In genomic region chr11:37942081-37942480, GRCh38 we compare ENCODE assay signal across 24 cellular contexts.
A peak's percentile ranks its signal among the peaks of the same experiment; 100 is the strongest.
DNase-seq lines count a peak whose midpoint lies in the region; ATAC-seq, FAIRE-seq and TF ChIP-seq lines count a peak whose summit lies in the region.
"Had no signal": no experiment of that assay in that cellular context is flagged by ENCODE, and none has a peak within 500 bp of the region (broad histone marks: within the 10 kb centered on the region; RNA-seq: fewer than 3 reads in every experiment).

No MANE protein-coding gene starts in this region.

- H3K4me3 Mint-ChIP-seq in Calu3 (ENCODE audit: low read depth, unreplicated experiment) (no peak overlapping the region), chondrocyte (ENCODE audit: unreplicated experiment) (no peak overlapping the region)
- H3K4me3 Mint-ChIP-seq: CD4-positive, alpha-beta T cell had no signal

- no peak for DNase-seq in Calu3
- DNase-seq in LNCaP clone FGC (ENCODE audit: low read depth) = peak; percentile 3
- no peak for DNase-seq in chondrocyte (ENCODE audit: low spot score)
- DNase-seq in mesenchymal stem cell = peak; percentile 6
- DNase-seq in germinal center (ENCODE audit: low spot score) = no peak
- no peak for DNase-seq in kidney
- no peak for DNase-seq in coronary artery (ENCODE audit: low spot score)
- DNase-seq: CD4-positive, alpha-beta T cell; DMS53; GDM1; Kasumi-1; MM.1S; NCI-H2029; NCI-H526 treated with DMSO at 0.1 percent for 48 hours; Right ventricle myocardium superior; RPMI8226 had no signal

- FAIRE-seq in kidney (lab: Jason Lieb, UNC) = no peak
- FAIRE-seq: GM12878, H1, HTR-8/SVneo, K562 had no signal

- H3K36me3 ChIP-seq in mesenchymal stem cell (ENCODE audit: control insufficient read depth in 1 of 2, insufficient read depth in 2 of 2, low read depth in 1 of 2, low read length in 2 of 2) (no peaks in the 10 kb centered on the region), kidney (ENCODE audit: control insufficient read depth in 1 of 2, insufficient read depth in 2 of 2, low read length in 2 of 2) (no peaks in the 10 kb centered on the region)
- H3K36me3 ChIP-seq: BLaER1 treated with 17β-estradiol and CSF1 and Interleukin-3, amounts not matched to agents 10 nM and 100 nM; SJSA1 had no signal

- no peak overlapping the region for H3K9ac ChIP-seq in mesenchymal stem cell (ENCODE audit: low read length)
- no peak overlapping the region for H3K9ac ChIP-seq in kidney (ENCODE audit: low read length in 2 of 2)
- H3K9ac ChIP-seq: BLaER1 treated with 17β-estradiol and CSF1 and Interleukin-3, amounts not matched to agents 10 nM and 100 nM had no signal

- no peak overlapping the region for H3K14ac ChIP-seq in mesenchymal stem cell (ENCODE audit: low read length in 2 of 2)

- no TSS peak for BruUV-seq in Calu3 (replicated peaks; lab: Mats Ljungman, UMichigan)

- H3K9me3 Mint-ChIP-seq in Calu3 (ENCODE audit: low read depth, unreplicated experiment) (peaks cover 5% of the 10 kb centered on the region), chondrocyte (ENCODE audit: low read depth) (peaks cover 42% of the 10 kb centered on the region)

- H3K23ac ChIP-seq in mesenchymal stem cell (ENCODE audit: low read length in 2 of 2) = no peak overlapping the region

- H4K8ac ChIP-seq in mesenchymal stem cell (ENCODE audit: low read length) = no peak overlapping the region

- no peak overlapping the region for H2BK12ac ChIP-seq in mesenchymal stem cell (ENCODE audit: low read length in 2 of 2)

- no peak overlapping the region for H2BK120ac ChIP-seq in mesenchymal stem cell (ENCODE audit: low read depth, low read length)

- H3K36me3 Mint-ChIP-seq in Calu3 (ENCODE audit: insufficient read depth, unreplicated experiment) = no peaks in the 10 kb centered on the region
- H3K36me3 Mint-ChIP-seq in chondrocyte (ENCODE audit: low read depth) = peaks cover 4% of the 10 kb centered on the region

- H3K9me3 ChIP-seq in mesenchymal stem cell (ENCODE audit: control insufficient read depth, low read length) (peaks cover 17% of the 10 kb centered on the region), kidney (ENCODE audit: control insufficient read depth in 1 of 2, low read length in 2 of 2) (no peaks in the 10 kb centered on the region)
- H3K9me3 ChIP-seq: SJSA1 had no signal

- H3K27ac Mint-ChIP-seq in Calu3 (ENCODE audit: unreplicated experiment) = peak overlapping the region; percentile 43
- peak overlapping the region; percentile 77 for H3K27ac Mint-ChIP-seq in chondrocyte (ENCODE audit: unreplicated experiment)
- H3K27ac Mint-ChIP-seq: CD4-positive, alpha-beta T cell had no signal

- no peak overlapping the region for H2AK5ac ChIP-seq in mesenchymal stem cell (ENCODE audit: low read length, severe bottlenecking)

- H3K4me1 Mint-ChIP-seq in Calu3 (ENCODE audit: low read depth, unreplicated experiment) (no peaks in the 10 kb centered on the region), chondrocyte (ENCODE audit: low read depth) (peaks cover 10% of the 10 kb centered on the region)

- H3K4me1 ChIP-seq in mesenchymal stem cell (ENCODE audit: control insufficient read depth, insufficient read depth, low read depth, low read length) (no peaks in the 10 kb centered on the region), kidney (ENCODE audit: control insufficient read depth in 1 of 2, insufficient read depth in 1 of 2, low read depth in 1 of 2, low read length in 2 of 2) (no peaks in the 10 kb centered on the region)
- H3K4me1 ChIP-seq: BLaER1 treated with 17β-estradiol and CSF1 and Interleukin-3, amounts not matched to agents 10 nM and 100 nM; SJSA1 had no signal

- TF ChIP-seq CTCF in Calu3 (IDR thresholded peaks at IDR 0.05; ENCODE audit: unreplicated experiment) = no peak
- no peak for TF ChIP-seq CTCF in LNCaP clone FGC (IDR thresholded peaks at IDR 0.05; ENCODE audit: control insufficient read depth, extremely low read depth, insufficient read depth)
- TF ChIP-seq CTCF in chondrocyte (IDR thresholded peaks at IDR 0.05) = no peak
- TF ChIP-seq CTCF in kidney (IDR thresholded peaks at IDR 0.05; ENCODE audit: borderline replicate concordance, extremely low read depth, insufficient read depth) = no peak
- TF ChIP-seq CTCF in coronary artery (IDR thresholded peaks at IDR 0.05) = no peak

- H3K4ac ChIP-seq in mesenchymal stem cell (ENCODE audit: low read depth in 1 of 2, low read length in 2 of 2) = no peak overlapping the region

- no peak overlapping the region for H4K91ac ChIP-seq in mesenchymal stem cell (ENCODE audit: low read length)

- intact Hi-C loops in Calu3 (cut with micrococcal nuclease; ENCODE audit: unreplicated experiment) = loop anchor here (10.0 kb wide), 3 partner anchors 243 to 497 kb away; no protein-coding TSS in a partner anchor
- intact Hi-C loops in kidney (cut with DNase I) = no loop called here

- no peak overlapping the region for H3K4me2 ChIP-seq in mesenchymal stem cell (ENCODE audit: low read length, poor library complexity, severe bottlenecking)
- H3K4me2 ChIP-seq: BLaER1 treated with 17β-estradiol and CSF1 and Interleukin-3, amounts not matched to agents 10 nM and 100 nM had no signal

- no peaks in the 10 kb centered on the region for H3K27me3 ChIP-seq in mesenchymal stem cell (ENCODE audit: control insufficient read depth in 1 of 2, insufficient read depth in 1 of 2, low read length in 2 of 2)
- H3K27me3 ChIP-seq: BLaER1 treated with 17β-estradiol and CSF1 and Interleukin-3, amounts not matched to agents 10 nM and 100 nM; SJSA1 had no signal

- no peak overlapping the region for H2BK15ac ChIP-seq in mesenchymal stem cell (ENCODE audit: low read depth, poor library complexity, severe bottlenecking)

- CTCF ChIA-PET in Calu3 (lab: Charles Lee) = no interaction called here

- H3K27me3 Mint-ChIP-seq in Calu3 (ENCODE audit: unreplicated experiment) (no peaks in the 10 kb centered on the region), chondrocyte (ENCODE audit: low read depth) (no peaks in the 10 kb centered on the region)
- H3K27me3 Mint-ChIP-seq: CD4-positive, alpha-beta T cell had no signal

- H2BK5ac ChIP-seq in mesenchymal stem cell (ENCODE audit: low read depth, low read length, poor library complexity, severe bottlenecking) = no peak overlapping the region

- no peak for ATAC-seq in HG02763 (IDR thresholded peaks at IDR 0.05; ENCODE audit: unreplicated experiment)
- ATAC-seq: GM12878, HCT116, K562 had no signal

- H2AFZ ChIP-seq in mesenchymal stem cell (ENCODE audit: low read depth, low read length) = no peak overlapping the region

- H3K27ac ChIP-seq in mesenchymal stem cell (ENCODE audit: low read length, poor library complexity, severe bottlenecking) (no peak overlapping the region), kidney (ENCODE audit: low read depth in 2 of 2, low read length in 2 of 2) (no peak overlapping the region), coronary artery (no peak overlapping the region)
- H3K27ac ChIP-seq: BLaER1 treated with 17β-estradiol and CSF1 and Interleukin-3, amounts not matched to agents 10 nM and 100 nM; SJSA1 had no signal

- no peaks in the 10 kb centered on the region for H3K79me1 ChIP-seq in mesenchymal stem cell (replicated peaks; ENCODE audit: low read length, poor library complexity, severe bottlenecking)

- WGBS in mesenchymal stem cell = no CpG with 5 or more reads among the region's 2 CpGs

- H3K4me3 ChIP-seq in LNCaP clone FGC (ENCODE audit: low read depth, low read length) (no peak overlapping the region), mesenchymal stem cell (ENCODE audit: insufficient read depth in 1 of 2, low read depth in 1 of 2, low read length in 2 of 2) (no peak overlapping the region), kidney (ENCODE audit: low read length in 2 of 2) (no peak overlapping the region), coronary artery (no peak overlapping the region)
- H3K4me3 ChIP-seq: BLaER1 treated with 17β-estradiol and CSF1 and Interleukin-3, amounts not matched to agents 10 nM and 100 nM; GM12878; K562; SJSA1 had no signal

- H3K18ac ChIP-seq in mesenchymal stem cell (ENCODE audit: low read depth in 1 of 2, low read length in 2 of 2) = no peak overlapping the region

Comparison
In these comparisons a context has a peak if more than half of its experiments do, and no peak if none do; other contexts are left out.
1. DNase-seq: peak in LNCaP clone FGC (single experiment) and mesenchymal stem cell (single experiment); none in Calu3 (single experiment), chondrocyte (single experiment), germinal center (single experiment), kidney (single experiment) and coronary artery (single experiment).